8 cellular contexts compared by ENCODE assay signal in the genomic region with DNA sequence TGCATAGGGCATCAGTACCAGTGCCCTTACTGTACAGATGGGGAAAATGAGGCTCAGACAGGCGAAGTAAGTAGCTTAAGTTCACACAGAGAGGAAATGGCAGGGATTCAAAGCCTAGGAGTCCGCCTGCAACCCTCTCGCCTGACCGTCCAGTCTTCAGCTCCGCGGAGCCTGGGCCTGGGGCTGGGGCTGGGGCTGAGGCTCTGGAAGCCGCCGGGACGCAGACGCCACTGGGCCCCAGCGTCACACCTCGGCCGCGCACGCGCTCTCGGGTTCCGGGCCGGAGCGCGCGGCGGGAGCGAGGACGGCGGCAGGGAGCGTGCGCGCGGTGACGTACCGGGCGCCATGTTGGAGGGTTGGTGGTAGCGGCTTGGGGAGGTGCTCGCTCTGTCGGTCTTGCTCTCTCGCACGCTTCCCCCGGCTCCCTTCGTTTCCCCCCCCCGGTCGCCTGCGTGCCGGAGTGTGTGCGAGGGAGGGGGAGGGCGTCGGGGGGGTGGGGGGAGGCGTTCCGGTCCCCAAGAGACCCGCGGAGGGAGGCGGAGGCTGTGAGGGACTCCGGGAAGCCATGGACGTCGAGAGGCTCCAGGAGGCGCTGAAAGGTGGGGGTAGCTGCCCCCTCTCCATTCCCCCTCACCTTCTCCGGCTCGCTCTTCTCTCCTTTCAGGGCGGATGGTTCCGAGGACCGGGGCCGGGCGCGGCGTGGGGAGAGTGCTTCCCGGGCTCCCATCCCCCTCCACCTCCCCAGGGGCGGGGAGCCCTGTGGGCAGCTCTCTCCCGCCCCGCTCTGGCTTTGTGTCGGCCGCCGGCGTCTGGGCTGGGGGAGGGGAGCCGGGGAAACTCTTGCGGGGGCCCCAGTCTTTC. TPM values are rescaled to one million over a fixed set of nuclear protein-coding genes. Genes with fewer than 3 reads are reported as not detected.
DNase-seq lines count a peak whose midpoint lies in the region; ATAC-seq and TF ChIP-seq lines count a peak whose summit lies in the region.

A gene with protein sequence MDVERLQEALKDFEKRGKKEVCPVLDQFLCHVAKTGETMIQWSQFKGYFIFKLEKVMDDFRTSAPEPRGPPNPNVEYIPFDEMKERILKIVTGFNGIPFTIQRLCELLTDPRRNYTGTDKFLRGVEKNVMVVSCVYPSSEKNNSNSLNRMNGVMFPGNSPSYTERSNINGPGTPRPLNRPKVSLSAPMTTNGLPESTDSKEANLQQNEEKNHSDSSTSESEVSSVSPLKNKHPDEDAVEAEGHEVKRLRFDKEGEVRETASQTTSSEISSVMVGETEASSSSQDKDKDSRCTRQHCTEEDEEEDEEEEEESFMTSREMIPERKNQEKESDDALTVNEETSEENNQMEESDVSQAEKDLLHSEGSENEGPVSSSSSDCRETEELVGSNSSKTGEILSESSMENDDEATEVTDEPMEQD (plus strand): TSS at position 339 of the 861 bp plus-strand sequence. CDS start 227 bp downstream, at position 566.

- peak within 1 kb of the TSS; percentile 99 for H3K4me3 Mint-ChIP-seq in endothelial cell (ENCODE audit: unreplicated experiment)

- H3K27ac ChIP-seq in HL-60 (replicated peaks): peak within 1 kb of the TSS; percentile 97

- H3K27me3 Mint-ChIP-seq in endothelial cell (ENCODE audit: unreplicated experiment): peaks cover 3% of the 10 kb centered on the region

- no peaks in the 10 kb centered on the region for H3K9me3 Mint-ChIP-seq in endothelial cell (ENCODE audit: unreplicated experiment)

- peak within 1 kb of the TSS; percentile 97 for H3K27ac Mint-ChIP-seq in endothelial cell (ENCODE audit: unreplicated experiment)

- TF ChIP-seq CTCF in HL-60 (IDR thresholded peaks at IDR 0.05; ENCODE audit: insufficient read depth, low read length): no peak
- TF ChIP-seq CTCF in endothelial cell (IDR thresholded peaks at IDR 0.05; ENCODE audit: unreplicated experiment): no peak

- H3K9me3 ChIP-seq in NT2/D1 (ENCODE audit: insufficient read depth, low read length): no peaks in the 10 kb centered on the region

- H3K27me3 ChIP-seq in HL-60 (ENCODE audit: insufficient read depth, poor library complexity, severe bottlenecking) (no peaks in the 10 kb centered on the region), NT2/D1 (ENCODE audit: insufficient read depth, insufficient read length) (no peaks in the 10 kb centered on the region)

- no peaks in the 10 kb centered on the region for H3K4me1 ChIP-seq in NT2/D1 (ENCODE audit: insufficient read depth, insufficient read length)

- DNase-seq in COR-L47 (lab: John Stamatoyannopoulos, UW) (peak; percentile 57), HL-60 (ENCODE audit: low read depth in 1 of 2, low spot score in 1 of 2) (peak; percentile 87 to 89), NT2/D1 (ENCODE audit: low read depth, low spot score) (peak; percentile 83), endothelial cell (ENCODE audit: low spot score) (peak; percentile 93), middle frontal gyrus (ENCODE audit: extremely low spot score, low spot score) (peak; percentile 83)
- DNase-seq in activated CD8-positive, alpha-beta memory T cell treated with anti-CD3 and anti-CD28 coated beads, Interleukin-2, amount 50 U/mL, for 4 hours: peak; percentile 90
- peak; percentile 78 to 88 for DNase-seq in stimulated activated CD8-positive, alpha-beta memory T cell treated with anti-CD3 and anti-CD28 coated beads, Interleukin-2, amount 100 ng/mL, for 48 hours (ENCODE audit: low read depth in 2 of 2)

- H3K36me3 Mint-ChIP-seq in endothelial cell (ENCODE audit: low read depth, unreplicated experiment): peaks cover 2% of the 10 kb centered on the region

- peak within 1 kb of the TSS; percentile 76 for H3K4me3 ChIP-seq in HL-60 (replicated peaks; ENCODE audit: insufficient read depth, low read length)
- peak within 1 kb of the TSS; percentile 72 for H3K4me3 ChIP-seq in NT2/D1 (ENCODE audit: insufficient read length, low read depth)

- peak; percentile 93 for ATAC-seq in GM19463 (IDR thresholded peaks at IDR 0.05; ENCODE audit: unreplicated experiment)

- H3K4me1 Mint-ChIP-seq in endothelial cell (ENCODE audit: unreplicated experiment): peaks cover 32% of the 10 kb centered on the region

- peak within 1 kb of the TSS; percentile 94 for H3K9ac ChIP-seq in NT2/D1 (ENCODE audit: insufficient read length, low read depth)

- peaks cover 39% of the 10 kb centered on the region for H3K36me3 ChIP-seq in NT2/D1 (ENCODE audit: insufficient read depth, insufficient read length, low read length)

RNA-seq across cellular contexts. Expression of the gene that starts here (rescaled TPM):
- 100.0 TPM for total RNA-seq in endothelial cell (ENCODE audit: unreplicated experiment)

Comparison
In these comparisons a context has a peak if more than half of its experiments do, and no peak if none do; other contexts are left out.
1. Peak in every context shown above with its lines: DNase-seq, ATAC-seq, H3K4me3 ChIP-seq and H3K27ac ChIP-seq.